In the genomic region with DNA sequence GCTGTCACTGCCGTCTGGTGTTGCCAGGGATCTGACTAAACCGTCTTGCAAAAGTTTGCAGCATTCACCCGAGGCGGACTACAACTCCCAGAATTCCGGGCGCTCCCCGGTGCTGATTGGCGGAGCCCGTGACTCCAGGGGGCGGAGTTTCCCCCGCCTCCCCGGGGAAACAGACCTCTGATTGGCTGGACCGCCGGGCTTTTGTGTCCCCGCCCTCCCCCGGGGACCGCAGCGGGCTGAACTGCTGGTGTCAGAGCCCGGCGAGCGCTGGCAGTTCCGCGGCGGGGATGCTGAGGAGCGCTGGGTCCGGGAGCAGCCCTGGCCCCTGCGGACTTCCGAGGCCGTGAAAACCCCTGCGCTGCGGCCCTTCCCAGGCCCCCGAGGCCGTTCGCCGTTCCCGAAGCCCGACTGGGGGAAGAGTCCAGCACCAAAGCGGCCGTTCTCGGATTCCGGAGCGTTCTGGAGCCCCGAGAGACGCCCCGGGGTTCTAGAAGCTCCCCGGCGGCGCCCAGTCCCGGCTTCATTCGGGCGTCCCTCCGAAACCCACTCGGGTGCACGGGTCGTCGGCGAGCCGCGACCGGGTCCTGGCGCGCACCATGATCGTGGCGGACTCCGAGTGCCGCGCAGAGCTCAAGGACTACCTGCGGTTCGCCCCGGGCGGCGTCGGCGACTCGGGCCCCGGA, we compare ENCODE assay signal across 8 cellular contexts. TPM values are rescaled to one million over a fixed set of nuclear protein-coding genes. Genes with fewer than 3 reads are reported as not detected.
DNase-seq lines count a peak whose midpoint lies in the region; TF ChIP-seq lines count a peak whose summit lies in the region.

A gene with protein sequence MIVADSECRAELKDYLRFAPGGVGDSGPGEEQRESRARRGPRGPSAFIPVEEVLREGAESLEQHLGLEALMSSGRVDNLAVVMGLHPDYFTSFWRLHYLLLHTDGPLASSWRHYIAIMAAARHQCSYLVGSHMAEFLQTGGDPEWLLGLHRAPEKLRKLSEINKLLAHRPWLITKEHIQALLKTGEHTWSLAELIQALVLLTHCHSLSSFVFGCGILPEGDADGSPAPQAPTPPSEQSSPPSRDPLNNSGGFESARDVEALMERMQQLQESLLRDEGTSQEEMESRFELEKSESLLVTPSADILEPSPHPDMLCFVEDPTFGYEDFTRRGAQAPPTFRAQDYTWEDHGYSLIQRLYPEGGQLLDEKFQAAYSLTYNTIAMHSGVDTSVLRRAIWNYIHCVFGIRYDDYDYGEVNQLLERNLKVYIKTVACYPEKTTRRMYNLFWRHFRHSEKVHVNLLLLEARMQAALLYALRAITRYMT (plus strand): TSS at position 267 of the 683 bp plus-strand sequence. CDS start 330 bp downstream, at position 597.

- DNase-seq in ELF-1 (ENCODE audit: low read depth, low spot score) (peak; percentile 99), H7 (peak; percentile 99), M059J (ENCODE audit: low read depth) (peak; percentile 99), SHP77 (lab: John Stamatoyannopoulos, UW) (peak; percentile 96), fibroblast of pulmonary artery (ENCODE audit: low read depth) (peak; percentile 98)
- DNase-seq in activated effector memory CD4-positive, alpha-beta T cell treated with anti-CD3 and anti-CD28 coated beads, Interleukin-2, amount 50 U/mL, for 16 hours = peak; percentile 100

- H3K4me3 ChIP-seq in H7 (ENCODE audit: insufficient read depth, low read depth, low read length) = peak within 1 kb of the TSS; percentile 100
- peak within 1 kb of the TSS; percentile 95 for H3K4me3 ChIP-seq in fibroblast of pulmonary artery (replicated peaks; ENCODE audit: low read depth, low read length)

- no peaks in the 10 kb centered on the region for H3K9me3 Mint-ChIP-seq in nephron
- no peaks in the 10 kb centered on the region for H3K9me3 Mint-ChIP-seq in stimulated activated naive CD8-positive, alpha-beta T cell treated with anti-CD3 and anti-CD28 coated beads, Interleukin-15, Interleukin-2, amounts not matched to agents 100 ng/mL and 50 ng/mL, for 24 hours

- H3K4me1 Mint-ChIP-seq in nephron = peaks cover 21% of the 10 kb centered on the region
- peaks cover 49% of the 10 kb centered on the region for H3K4me1 Mint-ChIP-seq in stimulated activated naive CD8-positive, alpha-beta T cell treated with anti-CD3 and anti-CD28 coated beads, Interleukin-15, Interleukin-2, amounts not matched to agents 100 ng/mL and 50 ng/mL, for 24 hours (ENCODE audit: low read depth)

- H3K36me3 Mint-ChIP-seq in nephron (ENCODE audit: low read depth) = no peaks in the 10 kb centered on the region
- H3K36me3 Mint-ChIP-seq in stimulated activated naive CD8-positive, alpha-beta T cell treated with anti-CD3 and anti-CD28 coated beads, Interleukin-15, Interleukin-2, amounts not matched to agents 100 ng/mL and 50 ng/mL, for 24 hours (ENCODE audit: low read depth) = peaks cover 8% of the 10 kb centered on the region

- TF ChIP-seq CTCF in fibroblast of pulmonary artery (IDR thresholded peaks at IDR 0.05; ENCODE audit: low read length, missing control alignments) = no peak
- TF ChIP-seq CTCF in nephron (IDR thresholded peaks at IDR 0.05; ENCODE audit: unreplicated experiment in 3 of 3) = no peak

- H3K27me3 Mint-ChIP-seq in nephron (ENCODE audit: low read depth) = peaks cover 5% of the 10 kb centered on the region
- no peaks in the 10 kb centered on the region for H3K27me3 Mint-ChIP-seq in stimulated activated naive CD8-positive, alpha-beta T cell treated with anti-CD3 and anti-CD28 coated beads, Interleukin-15, Interleukin-2, amounts not matched to agents 100 ng/mL and 50 ng/mL, for 24 hours

- H3K4me3 Mint-ChIP-seq in nephron = peak within 1 kb of the TSS; percentile 81 to 90 (median 89)
- peak within 1 kb of the TSS; percentile 79 for H3K4me3 Mint-ChIP-seq in stimulated activated naive CD8-positive, alpha-beta T cell treated with anti-CD3 and anti-CD28 coated beads, Interleukin-15, Interleukin-2, amounts not matched to agents 100 ng/mL and 50 ng/mL, for 24 hours

- no peaks in the 10 kb centered on the region; the same call in 1 of the 2 replicates for H3K27me3 ChIP-seq in H7 (ENCODE audit: control insufficient read depth, insufficient read depth, low read length)

- peak within 1 kb of the TSS; percentile 44 to 81 (median 46) for H3K27ac Mint-ChIP-seq in nephron
- peak within 1 kb of the TSS; percentile 99 for H3K27ac Mint-ChIP-seq in stimulated activated naive CD8-positive, alpha-beta T cell treated with anti-CD3 and anti-CD28 coated beads, Interleukin-15, Interleukin-2, amounts not matched to agents 100 ng/mL and 50 ng/mL, for 24 hours

- H3K36me3 ChIP-seq in H7 (replicated peaks; ENCODE audit: control insufficient read depth, insufficient read depth, low read length) = no peaks in the 10 kb centered on the region

RNA-seq across cellular contexts. Expression of the gene that starts here (rescaled TPM):
- 34.9 and 36.0 TPM in 2 replicates for total RNA-seq in H7 (2014; rRNA removed; shearing (Covaris generic))
- total RNA-seq in M059J (2014; rRNA removed; shearing (Covaris generic)) = 5.3 and 7.9 TPM in 2 replicates

Comparison
In these comparisons a context has a peak if more than half of its experiments do, and no peak if none do; other contexts are left out.
1. Peak in every context shown above with its lines: DNase-seq and H3K4me3 ChIP-seq.